In the genomic region with DNA sequence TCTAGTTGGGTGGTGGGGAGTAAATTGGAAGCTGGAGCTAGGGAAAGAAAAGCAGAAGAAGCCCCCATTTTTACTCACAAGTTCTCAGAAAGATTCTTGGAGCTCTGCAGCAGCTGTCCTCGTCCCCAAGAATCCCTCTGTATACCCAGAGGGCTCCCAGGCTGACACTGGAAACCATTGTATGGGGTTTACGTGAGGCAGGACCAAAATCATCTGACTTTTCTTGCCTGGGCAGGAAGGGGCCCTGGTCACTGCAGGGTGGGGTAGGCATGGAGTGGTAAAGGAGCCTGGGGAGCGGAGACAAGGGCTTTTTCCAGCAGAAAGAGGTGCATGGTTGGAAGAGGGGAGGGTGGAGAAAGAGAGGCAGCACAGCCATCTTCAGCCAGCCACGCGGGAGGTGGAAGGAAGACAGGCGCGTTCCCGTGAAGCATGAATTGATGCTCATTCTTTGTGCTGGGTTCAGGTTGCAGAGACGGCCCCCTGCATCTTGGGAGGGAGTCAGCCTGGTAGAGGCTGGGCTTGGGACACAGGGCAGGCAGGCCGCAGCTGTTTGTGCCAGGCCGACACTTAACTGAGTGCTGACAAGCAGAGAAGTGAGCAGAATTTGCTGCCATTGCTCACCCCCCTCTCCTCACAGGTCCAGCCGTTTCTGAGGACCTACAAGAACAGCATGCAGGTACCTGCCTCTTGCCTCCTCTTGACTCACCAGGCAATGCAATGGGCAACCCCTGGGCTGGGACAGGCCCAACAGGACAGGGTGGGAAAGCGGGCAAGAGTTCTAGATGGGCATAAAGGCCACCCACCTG, we compare ENCODE assay signal across 30 cellular contexts.
DNase-seq lines count a peak whose midpoint lies in the region; ATAC-seq and TF ChIP-seq lines count a peak whose summit lies in the region.
"Had no signal": no experiment of that assay in that cellular context is flagged by ENCODE, and none has a peak within 500 bp of the region (broad histone marks: within the 10 kb centered on the region; RNA-seq: fewer than 3 reads in every experiment).

No MANE protein-coding gene starts in this region.

- no peaks in the 10 kb centered on the region for H3K36me3 Mint-ChIP-seq in activated T-helper 17 cell treated with anti-CD3 and anti-CD28 coated beads, Interleukin-2, amount 50 U/mL, for 72 hours (ENCODE audit: low read depth)
- H3K36me3 Mint-ChIP-seq: activated CD8-positive, alpha-beta memory T cell treated with anti-CD3 and anti-CD28 coated beads, Interleukin-2, amount 10 ng/mL, durations not matched to agents 7 days and 5 days had no signal

- no peak overlapping the region for H3K4me3 ChIP-seq in H7 (ENCODE audit: insufficient read depth, low read depth, low read length)
- no peak overlapping the region for H3K4me3 ChIP-seq in dorsolateral prefrontal cortex
- H3K4me3 ChIP-seq: left lung, prostate gland, tibial nerve had no signal

- DNase-seq in activated CD4-positive, CD25-positive, alpha-beta regulatory T cell treated with anti-CD3 and anti-CD28 coated beads, Interleukin-2, amount 50 U/mL, for 72 hours: peak; percentile 30
- DNase-seq in H7 (peak; percentile 34), foreskin melanocyte (peak; percentile 35), retina (peak; percentile 51), dorsolateral prefrontal cortex (no peak)
- DNase-seq: 8988T; activated CD4-positive, alpha-beta T cell treated with anti-CD3 and anti-CD28 coated beads for 48 hours; activated CD8-positive, alpha-beta memory T cell treated with anti-CD3 and anti-CD28 coated beads, Interleukin-2, amount 10 ng/mL, durations not matched to agents 7 days and 5 days; activated naive CD4-positive, alpha-beta T cell treated with anti-CD3 and anti-CD28 coated beads, Interleukin-2, amount 10 ng/mL, durations not matched to agents 7 days and 5 days; amygdala; COR-L47; effector CD8-positive, alpha-beta T cell; H9; NCI-H1417; NCI-H2029 treated with DMSO at 0.1 percent for 48 hours; NCI-H2227 treated with DMSO at 0.1 percent for 48 hours; NCI-H526 treated with DMSO at 0.1 percent for 48 hours; SHP77; stimulated activated CD4-positive, alpha-beta T cell treated with anti-CD3 and anti-CD28 coated beads, Interleukin-15, amount 100 ng/mL, for 24 hours; stimulated activated CD4-positive, alpha-beta T cell treated with anti-CD3 and anti-CD28 coated beads, Interleukin-4, amount 100 ng/mL, for 4 hours; SW 1271; T-helper 9 cell had no signal

- intact Hi-C loops in dorsolateral prefrontal cortex (cut with DNase I): loop anchor here (5.0 to 10.0 kb wide), 2 partner anchors 114 to 162 kb away; a partner anchor contains a TSS

- no peak overlapping the region for H3K27ac Mint-ChIP-seq in activated T-helper 17 cell treated with anti-CD3 and anti-CD28 coated beads, Interleukin-2, amount 50 U/mL, for 72 hours
- H3K27ac Mint-ChIP-seq: activated CD8-positive, alpha-beta memory T cell treated with anti-CD3 and anti-CD28 coated beads, Interleukin-2, amount 10 ng/mL, durations not matched to agents 7 days and 5 days; activated naive CD4-positive, alpha-beta T cell treated with anti-CD3 and anti-CD28 coated beads, Interleukin-2, amount 10 ng/mL, durations not matched to agents 7 days and 5 days; H9 had no signal

- H3K4me3 Mint-ChIP-seq in activated T-helper 17 cell treated with anti-CD3 and anti-CD28 coated beads, Interleukin-2, amount 50 U/mL, for 72 hours: no peak overlapping the region
- H3K4me3 Mint-ChIP-seq: activated CD8-positive, alpha-beta memory T cell treated with anti-CD3 and anti-CD28 coated beads, Interleukin-2, amount 10 ng/mL, durations not matched to agents 7 days and 5 days; activated naive CD4-positive, alpha-beta T cell treated with anti-CD3 and anti-CD28 coated beads, Interleukin-2, amount 10 ng/mL, durations not matched to agents 7 days and 5 days; H9 had no signal

- ATAC-seq in activated CD4-positive, CD25-positive, alpha-beta regulatory T cell treated with anti-CD3 and anti-CD28 coated beads, Interleukin-2, amount 50 U/mL, for 24 hours: no peak
- no peak for ATAC-seq in activated T-helper 17 cell treated with anti-CD3 and anti-CD28 coated beads, Interleukin-2, amount 50 U/mL, for 72 hours (replicated peaks)
- ATAC-seq in HG03025 (IDR thresholded peaks at IDR 0.05; ENCODE audit: low FRiP score, unreplicated experiment): no peak
- ATAC-seq: activated CD8-positive, alpha-beta memory T cell treated with anti-CD3 and anti-CD28 coated beads, Interleukin-2, amount 10 ng/mL, durations not matched to agents 7 days and 5 days; left lung had no signal

- H3K36me3 ChIP-seq in H7 (replicated peaks; ENCODE audit: control insufficient read depth, insufficient read depth, low read length): no peaks in the 10 kb centered on the region
- H3K36me3 ChIP-seq: left lung, prostate gland, tibial nerve had no signal

- H3K4me1 Mint-ChIP-seq in activated T-helper 17 cell treated with anti-CD3 and anti-CD28 coated beads, Interleukin-2, amount 50 U/mL, for 72 hours: peaks cover 34% of the 10 kb centered on the region

- H3K27ac ChIP-seq in dorsolateral prefrontal cortex: no peak overlapping the region
- H3K27ac ChIP-seq: C4-2B, KMS-11, left lung, prostate gland, tibial nerve had no signal

- no peaks in the 10 kb centered on the region for H3K9me3 Mint-ChIP-seq in activated T-helper 17 cell treated with anti-CD3 and anti-CD28 coated beads, Interleukin-2, amount 50 U/mL, for 72 hours
- H3K9me3 Mint-ChIP-seq: activated naive CD4-positive, alpha-beta T cell treated with anti-CD3 and anti-CD28 coated beads, Interleukin-2, amount 10 ng/mL, durations not matched to agents 7 days and 5 days; H9 had no signal

- H3K27me3 ChIP-seq in H7 (ENCODE audit: control insufficient read depth, insufficient read depth, low read length) (no peaks in the 10 kb centered on the region; the same call in 1 of the 2 replicates), dorsolateral prefrontal cortex (no peaks in the 10 kb centered on the region)
- H3K27me3 ChIP-seq: left lung, tibial nerve had no signal

- no peak for TF ChIP-seq CTCF in dorsolateral prefrontal cortex (IDR thresholded peaks at IDR 0.05 in 54 of 56, conservative IDR thresholded peaks at IDR 0.05 in 2 of 56; ENCODE audit: low read depth in 1 of 56, partially characterized antibody in 56 of 56)

- H3K27me3 Mint-ChIP-seq in activated T-helper 17 cell treated with anti-CD3 and anti-CD28 coated beads, Interleukin-2, amount 50 U/mL, for 72 hours: no peaks in the 10 kb centered on the region
- H3K27me3 Mint-ChIP-seq: activated CD8-positive, alpha-beta memory T cell treated with anti-CD3 and anti-CD28 coated beads, Interleukin-2, amount 10 ng/mL, durations not matched to agents 7 days and 5 days had no signal

Comparison
In these comparisons a context has a peak if more than half of its experiments do, and no peak if none do; other contexts are left out.
1. DNase-seq: peak in activated CD4-positive, CD25-positive, alpha-beta regulatory T cell treated with anti-CD3 and anti-CD28 coated beads, Interleukin-2, amount 50 U/mL, for 72 hours (single experiment), H7 (single experiment), foreskin melanocyte (single experiment) and retina (single experiment); none in dorsolateral prefrontal cortex (0 of 10).